Comparison of ENCODE assay signal across 8 cellular contexts in the genomic region with DNA sequence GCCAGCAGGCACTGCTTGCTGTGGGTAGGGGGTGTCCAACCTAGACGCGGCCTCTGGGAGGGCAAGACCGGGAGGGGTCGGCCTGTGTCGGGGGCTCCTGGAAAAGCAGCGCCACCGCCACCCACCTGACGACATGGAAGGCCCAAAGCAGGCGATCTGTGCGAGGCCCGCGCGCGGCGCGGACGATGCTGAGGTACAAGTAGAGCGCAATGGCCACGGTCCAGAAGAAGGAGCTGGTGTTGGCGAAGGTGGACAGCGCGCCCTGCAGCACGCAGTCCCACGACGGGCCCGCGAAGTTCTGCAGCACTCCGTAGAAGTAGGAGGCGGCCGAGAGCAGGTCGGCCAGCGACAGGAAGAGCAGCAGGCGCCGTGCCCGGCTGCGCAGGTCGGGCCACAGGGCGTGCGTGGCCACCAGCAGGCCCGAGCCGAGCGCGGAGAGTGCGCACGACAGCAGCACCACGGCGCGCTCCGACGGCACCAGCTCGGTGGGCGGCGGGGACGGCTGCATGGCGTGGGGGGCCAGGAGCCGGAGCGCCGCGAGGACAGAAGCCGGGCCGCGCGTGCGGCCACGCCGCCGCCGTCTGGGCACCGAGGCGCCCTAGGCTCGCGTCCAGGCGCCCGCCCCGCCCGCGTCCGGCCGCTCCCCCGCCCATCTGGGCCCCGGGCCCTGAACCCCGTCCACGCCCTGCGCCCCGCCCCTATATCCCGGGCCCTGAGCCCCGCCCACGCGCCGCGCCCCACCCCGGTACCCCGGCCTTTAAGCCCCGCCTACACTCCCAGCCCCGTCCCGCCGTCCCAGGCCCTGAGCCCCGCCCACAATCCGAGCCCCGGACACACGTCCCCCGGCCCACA. TPM values are rescaled to one million over a fixed set of nuclear protein-coding genes. Genes with fewer than 3 reads are reported as not detected.
DNase-seq lines count a peak whose midpoint lies in the region; ATAC-seq and TF ChIP-seq lines count a peak whose summit lies in the region.

A gene with protein sequence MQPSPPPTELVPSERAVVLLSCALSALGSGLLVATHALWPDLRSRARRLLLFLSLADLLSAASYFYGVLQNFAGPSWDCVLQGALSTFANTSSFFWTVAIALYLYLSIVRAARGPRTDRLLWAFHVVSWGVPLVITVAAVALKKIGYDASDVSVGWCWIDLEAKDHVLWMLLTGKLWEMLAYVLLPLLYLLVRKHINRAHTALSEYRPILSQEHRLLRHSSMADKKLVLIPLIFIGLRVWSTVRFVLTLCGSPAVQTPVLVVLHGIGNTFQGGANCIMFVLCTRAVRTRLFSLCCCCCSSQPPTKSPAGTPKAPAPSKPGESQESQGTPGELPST (minus strand): TSS at position 583 of the 852 bp plus-strand sequence. CDS start 75 bp downstream, at position 508.

- CTCF ChIA-PET in PC-9 (lab: Charles Lee) = interaction anchor here (0.6 kb wide), 2 partner anchors 327 to 673 kb away, joined by 4 to 9 read pairs; no protein-coding TSS in a partner anchor

- no peak within 1 kb of the TSS for H3K27ac Mint-ChIP-seq in nephron progenitor cell

- no peaks in the 10 kb centered on the region for H4K20me1 ChIP-seq in PC-9 (ENCODE audit: insufficient read depth)

- peak within 1 kb of the TSS; percentile 80 for H2AFZ ChIP-seq in PC-9

- no TSS peak for BruUV-seq in PC-9 (replicated peaks; lab: Mats Ljungman, UMichigan)

- H3K36me3 Mint-ChIP-seq in nephron progenitor cell (ENCODE audit: low read depth) = no peaks in the 10 kb centered on the region

- H3K9me3 ChIP-seq in PC-9 (ENCODE audit: insufficient read depth, low read depth) (no peaks in the 10 kb centered on the region), stomach smooth muscle (ENCODE audit: control insufficient read depth in 2 of 2, low read length in 2 of 2) (no peaks in the 10 kb centered on the region)

- H3K27me3 Mint-ChIP-seq in nephron progenitor cell (ENCODE audit: low read depth, poor library complexity) = peaks cover 44% of the 10 kb centered on the region

- no peaks in the 10 kb centered on the region for H3K9me2 ChIP-seq in PC-9 (ENCODE audit: insufficient read depth)

- peaks cover 7% of the 10 kb centered on the region for H3K9me3 Mint-ChIP-seq in nephron progenitor cell

- intact Hi-C loops in PC-9 (cut with micrococcal nuclease; ENCODE audit: unreplicated experiment) = loop anchor here (5.0 kb wide), 2 partner anchors 54 to 69 kb away; no protein-coding TSS in a partner anchor

- TF ChIP-seq CTCF in PC-9 (conservative IDR thresholded peaks at IDR 0.05) = no peak
- TF ChIP-seq CTCF in nephron progenitor cell (IDR thresholded peaks at IDR 0.05) = no peak

- peak within 1 kb of the TSS; percentile 86 for H3K4me3 Mint-ChIP-seq in nephron progenitor cell

- ATAC-seq in GM18873 (IDR thresholded peaks at IDR 0.05; ENCODE audit: low FRiP score, unreplicated experiment) = peak; percentile 26
- peak; percentile 49 for ATAC-seq in HG03103 (IDR thresholded peaks at IDR 0.05; ENCODE audit: low read depth, unreplicated experiment)

- H3K4me2 ChIP-seq in PC-9 = peak within 1 kb of the TSS; percentile 82

- peaks cover 11% of the 10 kb centered on the region for H3K4me1 Mint-ChIP-seq in nephron progenitor cell

- peaks cover 27% of the 10 kb centered on the region; the same call in 1 of the 2 replicates for H3K79me2 ChIP-seq in PC-9 (ENCODE audit: low read depth)

- POLR2A ChIA-PET in PC-9 (lab: Charles Lee; ENCODE audit: unreplicated experiment) = interaction anchor here (0.5 to 0.8 kb wide), 6 partner anchors 37 to 854 kb away, joined by 3 to 7 read pairs (median 4); no protein-coding TSS in a partner anchor

- no peaks in the 10 kb centered on the region for H3K36me3 ChIP-seq in PC-9 (ENCODE audit: low read depth)
- no peaks in the 10 kb centered on the region for H3K36me3 ChIP-seq in stomach smooth muscle (ENCODE audit: control insufficient read depth in 2 of 2, insufficient read depth in 2 of 2, low read length in 2 of 2)

- peaks cover 8% of the 10 kb centered on the region; the same call in 1 of the 2 replicates for H3F3A ChIP-seq in PC-9 (ENCODE audit: insufficient read depth, low read depth)

- peak; percentile 100 for DNase-seq in AG08396 (ENCODE audit: low spot score)
- peak; percentile 52 to 78 for DNase-seq in PC-9
- DNase-seq in activated T-helper 1 cell treated with anti-CD3 and anti-CD28 coated beads, Interleukin-2, amount 50 U/mL, for 16 hours (ENCODE audit: low read depth in 1 of 2, low spot score in 1 of 2) = peak; percentile 70 to 74
- peak; percentile 62 for DNase-seq in fibroblast of peridontal ligament (ENCODE audit: extremely low read depth)
- peak; percentile 89 for DNase-seq in nephron progenitor cell

- peak within 1 kb of the TSS; percentile 64 to 74 for H3K9ac ChIP-seq in stomach smooth muscle (ENCODE audit: low read length in 2 of 2)

- H3K4me1 ChIP-seq in PC-9 (replicated peaks; ENCODE audit: insufficient read depth) (peaks cover 33% of the 10 kb centered on the region), stomach smooth muscle (ENCODE audit: control insufficient read depth, insufficient read depth, low read length) (peaks cover 22% of the 10 kb centered on the region)

- H3K27ac ChIP-seq in PC-9 (peak within 1 kb of the TSS; percentile 44; the same call in 1 of the 2 replicates), stomach smooth muscle (ENCODE audit: low read length) (peak within 1 kb of the TSS; percentile 60)

- H3K27me3 ChIP-seq in PC-9 (ENCODE audit: insufficient read depth, low read depth) (no peaks in the 10 kb centered on the region), stomach smooth muscle (ENCODE audit: control insufficient read depth in 1 of 2, insufficient read depth in 2 of 2, low read length in 2 of 2) (no peaks in the 10 kb centered on the region)

- H3K4me3 ChIP-seq in PC-9 (peak within 1 kb of the TSS; percentile 70), stomach smooth muscle (ENCODE audit: low read length in 2 of 2) (peak within 1 kb of the TSS; percentile 71 to 82)

RNA-seq across cellular contexts. Expression of the gene that starts here (rescaled TPM):
- total RNA-seq in PC-9 (2021) = 9.0 and 10.6 TPM in 2 replicates

Comparison
In these comparisons a context has a peak if more than half of its experiments do, and no peak if none do; other contexts are left out.
1. Peak in every context shown above with its lines: DNase-seq, ATAC-seq, H3K4me3 ChIP-seq and H3K27ac ChIP-seq.